Comparison of ENCODE assay signal across 9 cellular contexts in genomic region chr12:27966870-27967269, GRCh38. TPM values are rescaled to one million over a fixed set of nuclear protein-coding genes. Genes with fewer than 3 reads are reported as not detected.
DNase-seq lines count a peak whose midpoint lies in the region; ATAC-seq, FAIRE-seq and TF ChIP-seq lines count a peak whose summit lies in the region.
"Had no signal": no experiment of that assay in that cellular context is flagged by ENCODE, and none has a peak within 500 bp of the region (broad histone marks: within the 10 kb centered on the region; RNA-seq: fewer than 3 reads in every experiment).

No MANE protein-coding gene starts in this region.

- peaks cover 25% of the 10 kb centered on the region for H3K4me1 Mint-ChIP-seq in GM23338

- no peaks in the 10 kb centered on the region for H3K9me3 Mint-ChIP-seq in GM23338

- POLR2A ChIA-PET in A549 (lab: Yijun Ruan, JAX), result interaction anchor here (1.4 kb wide), 1 partner anchor 224 kb away, joined by 7 read pairs; the partner anchor contains the start of gene CCDC91

- H3K4me1 ChIP-seq in A549 (peaks cover 65% of the 10 kb centered on the region), GM23338 (ENCODE audit: insufficient read depth) (peaks cover 40% of the 10 kb centered on the region), gastroesophageal sphincter (peaks cover 0 to 45% (median 13%) of the 10 kb centered on the region in 3 donors), ascending aorta (peaks cover 0 to 18% of the 10 kb centered on the region in 2 donors)

- H3K4me2 ChIP-seq in A549 (peak overlapping the region; percentile 94), GM23338 (0 out of 2 replicates have a peak overlapping the region, but pooled peaks have one; percentile 17)

- H3K9me2 ChIP-seq in GM23338 (ENCODE audit: insufficient read depth), result no peaks in the 10 kb centered on the region

- no peak for TF ChIP-seq POLR2A in A549 (IDR thresholded peaks at IDR 0.05; ENCODE audit: low read length)
- no peak for TF ChIP-seq POLR2A in gastroesophageal sphincter (IDR thresholded peaks at IDR 0.05)

- TF ChIP-seq EP300 in A549 (IDR thresholded peaks at IDR 0.05) (no peak), gastroesophageal sphincter (IDR thresholded peaks at IDR 0.05) (no peak)

- H3K36me3 Mint-ChIP-seq in GM23338 (ENCODE audit: low read depth), result no peaks in the 10 kb centered on the region

- DNase-seq in A549 (ENCODE audit: low read depth in 1 of 2, low spot score in 1 of 2), result peak; percentile 80 to 91
- DNase-seq in GM23338 (ENCODE audit: low spot score), result no peak
- peak; percentile 99 for DNase-seq in SW480 (ENCODE audit: low spot score)
- no peak for DNase-seq in hippocampal formation (lab: John Stamatoyannopoulos, UW)
- DNase-seq in ascending aorta (ENCODE audit: low spot score in 2 of 2), result no peak
- no peak for DNase-seq in activated T-cell treated with anti-CD3 and anti-CD28 coated beads, Interleukin-2, amount 50 U/mL, for 48 hours
- no peak for DNase-seq in stimulated activated CD4-positive, alpha-beta T cell treated with anti-CD3 and anti-CD28 coated beads, Interleukin-12 subunit alpha, Interleukin-12 subunit beta, amount 100 ng/mL, for 4 hours
- DNase-seq: COR-L47 had no signal

- H3K27me3 Mint-ChIP-seq in GM23338 (ENCODE audit: insufficient read depth, low read depth, poor library complexity), result peaks cover 58% of the 10 kb centered on the region

- 2% methylated on average over 2 of the region's 2 CpGs for WGBS in A549 (ENCODE audit: missing lambda C conversion rate)
- WGBS in gastroesophageal sphincter (ENCODE audit: low coverage in 1 of 2), 2 donors, result 7 to 13% methylated on average over 2 of the region's 2 CpGs

- peak; percentile 99 for FAIRE-seq in A549 (lab: Jason Lieb, UNC)

- no peak overlapping the region for H3K27ac Mint-ChIP-seq in GM23338

- no peak; a peak in 1 of 5 replicates for TF ChIP-seq RAD21 in A549 (conservative IDR thresholded peaks at IDR 0.05 in 1 of 2, IDR thresholded peaks at IDR 0.05 in 1 of 2)

- TF ChIP-seq CTCF in A549 (IDR thresholded peaks at IDR 0.05), result no peak
- no peak for TF ChIP-seq CTCF in GM23338 (conservative IDR thresholded peaks at IDR 0.05; ENCODE audit: low read depth in 2 of 2)
- no peak for TF ChIP-seq CTCF in gastroesophageal sphincter (IDR thresholded peaks at IDR 0.05)
- no peak for TF ChIP-seq CTCF in ascending aorta (IDR thresholded peaks at IDR 0.05)

- H3K4me3 Mint-ChIP-seq in GM23338, result no peak overlapping the region

- peaks cover 78% of the 10 kb centered on the region for H3K27me3 ChIP-seq in GM23338 (ENCODE audit: insufficient read depth)
- peaks cover 83% of the 10 kb centered on the region for H3K27me3 ChIP-seq in gastroesophageal sphincter
- no peaks in the 10 kb centered on the region for H3K27me3 ChIP-seq in ascending aorta

- H3K27ac ChIP-seq in A549 (peak overlapping the region; percentile 76 to 82), GM23338 (ENCODE audit: low read depth) (no peak overlapping the region), gastroesophageal sphincter (no peak overlapping the region), ascending aorta (peak overlapping the region in 1 of 2 donors; percentile 48)

- no peaks in the 10 kb centered on the region for H3K79me2 ChIP-seq in GM23338 (replicated peaks; ENCODE audit: insufficient read depth)

- peaks cover 12% of the 10 kb centered on the region for H3F3A ChIP-seq in GM23338 (replicated peaks; ENCODE audit: low read depth)

- ATAC-seq in A549, result peak in 1 of 2 experiments; percentile 43; a peak in 3 of 6 replicates
- ATAC-seq in GM23338, result no peak
- ATAC-seq in gastroesophageal sphincter, result peak; percentile 52

- no peak overlapping the region for H3K4me3 ChIP-seq in A549
- H3K4me3 ChIP-seq in GM23338, result no peak overlapping the region
- H3K4me3 ChIP-seq in gastroesophageal sphincter, result no peak overlapping the region
- peak overlapping the region in 1 of 2 donors; percentile 81 for H3K4me3 ChIP-seq in ascending aorta

- H3K36me3 ChIP-seq in GM23338 (ENCODE audit: insufficient read depth), result no peaks in the 10 kb centered on the region
- H3K36me3 ChIP-seq in gastroesophageal sphincter, result no peaks in the 10 kb centered on the region
- H3K36me3 ChIP-seq in ascending aorta, result peaks cover 0 to 4% of the 10 kb centered on the region in 2 donors

- H2AFZ ChIP-seq in GM23338, result no peak overlapping the region

- H3K9me3 ChIP-seq in A549 (no peaks in the 10 kb centered on the region), gastroesophageal sphincter (no peaks in the 10 kb centered on the region), ascending aorta (no peaks in the 10 kb centered on the region)

- no peaks in the 10 kb centered on the region for H4K20me1 ChIP-seq in GM23338 (replicated peaks; ENCODE audit: insufficient read depth)

- CTCF ChIA-PET in A549 (lab: Yijun Ruan, JAX), result interaction anchor here (1.8 kb wide), 1 partner anchor 23 kb away, joined by 5 read pairs; no protein-coding TSS in a partner anchor

- intact Hi-C loops in ascending aorta (cut with DNase I), result no loop called here

TF ChIP-seq in A549, 52 proteins besides CTCF, POLR2A, EP300 and RAD21 (continues in another document):
- no peak for TF ChIP-seq ZFP36 (IDR thresholded peaks at IDR 0.05; ENCODE audit: borderline replicate concordance, partially characterized antibody)
- no peak for TF ChIP-seq TP53 (CRISPR knock-in tag; IDR thresholded peaks at IDR 0.05)
- TF ChIP-seq, protein P1, sequence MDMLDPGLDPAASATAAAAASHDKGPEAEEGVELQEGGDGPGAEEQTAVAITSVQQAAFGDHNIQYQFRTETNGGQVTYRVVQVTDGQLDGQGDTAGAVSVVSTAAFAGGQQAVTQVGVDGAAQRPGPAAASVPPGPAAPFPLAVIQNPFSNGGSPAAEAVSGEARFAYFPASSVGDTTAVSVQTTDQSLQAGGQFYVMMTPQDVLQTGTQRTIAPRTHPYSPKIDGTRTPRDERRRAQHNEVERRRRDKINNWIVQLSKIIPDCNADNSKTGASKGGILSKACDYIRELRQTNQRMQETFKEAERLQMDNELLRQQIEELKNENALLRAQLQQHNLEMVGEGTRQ (IDR thresholded peaks at IDR 0.05), result no peak
- no peak for TF ChIP-seq RARB (CRISPR knock-in tag; IDR thresholded peaks at IDR 0.05)
- TF ChIP-seq, protein P2, sequence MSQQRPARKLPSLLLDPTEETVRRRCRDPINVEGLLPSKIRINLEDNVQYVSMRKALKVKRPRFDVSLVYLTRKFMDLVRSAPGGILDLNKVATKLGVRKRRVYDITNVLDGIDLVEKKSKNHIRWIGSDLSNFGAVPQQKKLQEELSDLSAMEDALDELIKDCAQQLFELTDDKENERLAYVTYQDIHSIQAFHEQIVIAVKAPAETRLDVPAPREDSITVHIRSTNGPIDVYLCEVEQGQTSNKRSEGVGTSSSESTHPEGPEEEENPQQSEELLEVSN (IDR thresholded peaks at IDR 0.05; ENCODE audit: borderline replicate concordance, low read depth), result no peak
- no peak for TF ChIP-seq RCOR1 (IDR thresholded peaks at IDR 0.05; ENCODE audit: low read depth, low read length)
- no peak for TF ChIP-seq SMC3 (IDR thresholded peaks at IDR 0.05)
- TF ChIP-seq HEYL (CRISPR knock-in tag; IDR thresholded peaks at IDR 0.05), result no peak
- TF ChIP-seq FOSL2 (IDR thresholded peaks at IDR 0.05), result peak; percentile 95
- TF ChIP-seq FOSL2 (CRISPR knock-in tag; IDR thresholded peaks at IDR 0.05), result peak; percentile 96
- 0 out of 5 replicates have a peak, but pooled peaks of 1 of the 2 experiments have one; percentile 21 for TF ChIP-seq JUN (IDR thresholded peaks at IDR 0.05)

TF ChIP-seq in GM23338, 12 proteins besides CTCF, POLR2A, EP300 and RAD21 (continues in another document):
- TF ChIP-seq POLR2AphosphoS5 (IDR thresholded peaks at IDR 0.05; ENCODE audit: low read depth) (no peak), ZNF331 (CRISPR knock-in tag; IDR thresholded peaks at IDR 0.05; ENCODE audit: low read depth) (no peak), CREB1 (CRISPR knock-in tag; IDR thresholded peaks at IDR 0.05; ENCODE audit: low read depth) (no peak)

RNA-seq across cellular contexts. Expression of gene PTHLH, which starts 5.7 kb away (rescaled TPM):
- polyA plus RNA-seq in A549 (2011; rRNA removed), result 25.7 and 27.9 TPM in 2 replicates
- polyA plus RNA-seq in A549 (2012; cell fraction: cytosol; rRNA removed), result 23.9 and 24.1 TPM in 2 replicates
- 35.0 and 41.7 TPM in 2 replicates for polyA plus RNA-seq in A549 (2012; cell fraction: nucleus; rRNA removed)
- 7.7 to 13.4 TPM (median 10.9 TPM) in 3 replicates for polyA plus RNA-seq in A549 (2017; fragmentation: RNase III; extraction: RNeasy Plus Mini Kit Qiagen cat#74134 plus additional on column Dnase treatment)
- polyA minus RNA-seq in A549 (2011; rRNA and poly(A)+ RNA removed), result 11.5 and 12.7 TPM in 2 replicates
- not detected in 2 replicates for total RNA-seq in GM23338 (2014; rRNA removed; shearing (Covaris generic))
- polyA plus RNA-seq in GM23338 (2016; fragmentation: Nextera tagmentation; extraction: Ambion mirVana), result not detected in 2 replicates
- 1 to 10 TPM in 3 of 4 donors, under 1 TPM in 1; 0.47 to 3.3 (median 1.9) TPM for total RNA-seq in gastroesophageal sphincter
- total RNA-seq in ascending aorta, result not detected

Comparison
In these comparisons a context has a peak if more than half of its experiments do, and no peak if none do; other contexts are left out.
1. DNase-seq: peak in A549 (2 of 2) and SW480 (single experiment); none in GM23338 (single experiment), hippocampal formation (0 of 2), ascending aorta (0 of 2), activated T-cell treated with anti-CD3 and anti-CD28 coated beads, Interleukin-2, amount 50 U/mL, for 48 hours (0 of 2) and stimulated activated CD4-positive, alpha-beta T cell treated with anti-CD3 and anti-CD28 coated beads, Interleukin-12 subunit alpha, Interleukin-12 subunit beta, amount 100 ng/mL, for 4 hours (single experiment).
2. H3K27ac ChIP-seq: peak in A549 (2 of 2); none in GM23338 (single experiment) and gastroesophageal sphincter (0 of 4).